In the genomic region with DNA sequence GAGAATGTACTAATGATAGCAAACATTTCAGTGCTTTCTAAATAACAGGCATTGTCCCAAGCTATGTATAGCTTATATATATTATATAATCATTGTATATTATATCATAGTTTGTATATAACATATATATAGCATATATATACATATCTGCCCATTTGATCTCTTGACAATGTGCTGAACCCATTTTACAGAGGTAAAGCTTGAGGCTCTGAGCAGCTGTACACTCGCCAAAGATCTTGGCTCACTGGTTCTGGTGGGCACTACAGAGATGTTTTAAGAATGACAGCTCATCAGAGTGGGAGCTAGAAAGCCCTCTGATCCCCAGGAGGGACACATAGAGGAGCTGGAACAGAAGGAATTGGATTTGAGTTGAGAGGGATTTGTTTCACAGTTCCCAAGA, we compare ENCODE assay signal across 1 cellular context.
TF ChIP-seq lines count a peak whose summit lies in the region.

No MANE protein-coding gene starts in this region.

TF ChIP-seq in IMR-90, 13 proteins besides CTCF, POLR2A, EP300 and RAD21:
- TF ChIP-seq FOS (IDR thresholded peaks at IDR 0.05; ENCODE audit: low read depth, low read length) = no peak
- TF ChIP-seq NFE2L2 (IDR thresholded peaks at IDR 0.05; ENCODE audit: low read depth, low read length) = no peak
- TF ChIP-seq MAFK (IDR thresholded peaks at IDR 0.05; ENCODE audit: low read depth, low read length) = no peak
- TF ChIP-seq, protein P1, sequence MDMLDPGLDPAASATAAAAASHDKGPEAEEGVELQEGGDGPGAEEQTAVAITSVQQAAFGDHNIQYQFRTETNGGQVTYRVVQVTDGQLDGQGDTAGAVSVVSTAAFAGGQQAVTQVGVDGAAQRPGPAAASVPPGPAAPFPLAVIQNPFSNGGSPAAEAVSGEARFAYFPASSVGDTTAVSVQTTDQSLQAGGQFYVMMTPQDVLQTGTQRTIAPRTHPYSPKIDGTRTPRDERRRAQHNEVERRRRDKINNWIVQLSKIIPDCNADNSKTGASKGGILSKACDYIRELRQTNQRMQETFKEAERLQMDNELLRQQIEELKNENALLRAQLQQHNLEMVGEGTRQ (IDR thresholded peaks at IDR 0.05; ENCODE audit: low read depth, low read length) = no peak
- TF ChIP-seq, protein P2, sequence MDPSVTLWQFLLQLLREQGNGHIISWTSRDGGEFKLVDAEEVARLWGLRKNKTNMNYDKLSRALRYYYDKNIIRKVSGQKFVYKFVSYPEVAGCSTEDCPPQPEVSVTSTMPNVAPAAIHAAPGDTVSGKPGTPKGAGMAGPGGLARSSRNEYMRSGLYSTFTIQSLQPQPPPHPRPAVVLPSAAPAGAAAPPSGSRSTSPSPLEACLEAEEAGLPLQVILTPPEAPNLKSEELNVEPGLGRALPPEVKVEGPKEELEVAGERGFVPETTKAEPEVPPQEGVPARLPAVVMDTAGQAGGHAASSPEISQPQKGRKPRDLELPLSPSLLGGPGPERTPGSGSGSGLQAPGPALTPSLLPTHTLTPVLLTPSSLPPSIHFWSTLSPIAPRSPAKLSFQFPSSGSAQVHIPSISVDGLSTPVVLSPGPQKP (IDR thresholded peaks at IDR 0.05; ENCODE audit: borderline replicate concordance, low read depth, low read length) = no peak
- TF ChIP-seq RFX5 (IDR thresholded peaks at IDR 0.05; ENCODE audit: low read depth, low read length) = no peak
- TF ChIP-seq MXI1 (IDR thresholded peaks at IDR 0.05; ENCODE audit: borderline replicate concordance, low read depth, low read length) = no peak
- TF ChIP-seq RCOR1 (IDR thresholded peaks at IDR 0.05; ENCODE audit: insufficient replicate concordance, low read length) = no peak
